ENCODE assay signal across 8 cellular contexts in the genomic region with DNA sequence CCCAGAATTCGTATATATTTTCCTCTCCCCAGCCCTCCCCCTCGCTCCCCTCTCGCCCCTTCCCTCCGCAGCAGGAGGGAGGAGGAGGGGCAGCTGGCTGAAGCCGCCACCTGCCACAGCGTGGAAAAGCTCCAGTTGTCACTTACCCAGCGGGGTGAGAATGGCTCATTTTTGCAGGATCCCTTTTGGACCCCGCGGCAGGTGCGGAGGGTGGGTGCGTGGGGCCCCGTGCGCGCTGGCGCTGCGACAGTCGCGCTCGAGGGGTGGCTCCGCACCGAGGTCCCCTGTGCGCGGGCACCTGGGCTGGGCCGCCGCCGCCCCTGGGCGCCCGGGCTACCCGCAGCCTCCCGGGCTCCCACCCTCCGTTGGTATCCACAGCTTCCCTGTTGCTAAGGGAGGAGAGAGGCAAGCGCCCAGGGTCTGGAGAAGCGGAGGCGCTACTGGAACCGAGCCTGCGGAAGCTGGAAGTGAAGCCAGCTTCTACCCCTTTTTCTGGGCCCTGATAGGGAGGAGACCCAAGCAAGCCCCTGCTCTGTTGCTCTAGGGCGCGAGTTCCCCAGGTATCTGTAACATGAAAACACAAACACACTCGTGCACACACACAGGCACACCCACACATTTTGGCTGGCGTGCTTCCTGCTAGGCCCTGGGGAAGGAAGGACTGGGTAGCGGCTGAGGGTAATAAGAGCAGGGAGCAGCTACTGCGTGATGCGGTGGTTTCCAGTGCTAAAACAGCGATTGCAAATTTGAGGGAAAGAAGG. TPM values are rescaled to one million over a fixed set of nuclear protein-coding genes. Genes with fewer than 3 reads are reported as not detected.
DNase-seq lines count a peak whose midpoint lies in the region; ATAC-seq and TF ChIP-seq lines count a peak whose summit lies in the region.

A gene with protein sequence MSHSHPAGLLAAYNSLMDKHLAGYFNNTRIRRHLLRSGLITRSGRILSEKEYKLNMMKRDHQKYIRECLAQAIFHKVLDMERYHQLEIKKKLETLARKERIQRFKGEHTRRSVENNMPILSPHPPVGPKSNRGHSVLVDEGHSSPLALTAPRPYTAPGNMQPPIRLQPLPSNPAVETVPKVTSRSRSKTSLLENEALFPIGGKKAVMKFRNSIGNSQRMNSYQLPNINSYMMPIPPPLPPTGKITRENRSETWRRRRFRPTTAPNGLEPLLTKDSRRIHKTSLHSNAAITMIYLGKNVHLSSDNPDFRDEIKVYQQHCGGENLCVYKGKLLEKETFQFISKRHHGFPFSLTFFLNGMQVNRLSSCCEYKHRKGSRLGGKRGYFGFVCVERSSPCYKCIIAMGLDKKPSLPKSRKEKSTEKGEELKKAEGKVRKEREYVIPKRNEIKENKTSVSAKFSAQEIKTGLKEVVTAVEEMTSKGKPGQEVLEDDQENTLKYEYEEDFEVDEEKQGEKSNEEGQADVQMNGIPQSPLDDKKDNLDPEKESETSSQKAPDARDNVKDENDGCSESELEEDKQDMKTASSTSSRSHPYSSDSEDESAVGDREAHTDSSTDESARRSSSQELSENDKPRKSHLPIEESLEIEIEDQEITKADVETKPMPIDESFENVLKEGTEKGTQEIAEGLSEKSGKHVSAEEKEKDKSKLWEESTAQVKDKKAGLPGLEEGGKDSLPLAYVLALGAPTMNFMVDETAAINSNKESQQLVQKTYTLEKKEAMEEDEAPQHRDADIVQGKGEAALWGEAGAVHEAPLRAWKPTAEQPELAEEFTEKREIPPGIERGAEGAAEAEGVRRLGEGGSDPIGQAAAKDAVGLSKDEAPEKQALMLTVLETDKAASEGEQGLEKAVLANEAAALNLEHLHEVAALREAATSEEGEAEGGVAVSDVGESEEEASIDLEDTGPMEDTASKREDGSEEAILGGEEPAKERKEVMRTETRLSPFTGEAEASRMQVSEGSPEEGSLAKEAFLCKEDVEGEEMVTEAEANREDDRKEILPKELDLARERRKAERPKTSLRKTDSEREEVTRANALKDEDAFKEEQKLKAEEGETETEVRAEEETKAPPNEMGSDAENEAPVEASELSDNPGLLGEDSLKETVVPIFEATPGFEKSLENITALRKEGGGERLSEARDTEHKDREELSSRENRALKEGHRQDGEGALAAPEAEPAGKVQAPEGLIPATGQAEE (N-terminal part only) (minus strand): TSS at position 442 of the 761 bp plus-strand sequence. CDS start 273 bp downstream, at position 169.

- no TSS peak for BruUV-seq in PC-3 (replicated peaks; lab: Mats Ljungman, UMichigan)

- H3K9me2 ChIP-seq in PC-3 (replicated peaks; ENCODE audit: low read length): no peaks in the 10 kb centered on the region

- H3K27me3 ChIP-seq in H9 (ENCODE audit: insufficient read depth, low read length): peaks cover 7% of the 10 kb centered on the region; the same call in 1 of the 2 replicates
- no peaks in the 10 kb centered on the region for H3K27me3 ChIP-seq in PC-3 (ENCODE audit: low read length)

- no peak within 1 kb of the TSS for H4K91ac ChIP-seq in H9 (ENCODE audit: insufficient read length, low read depth, low read length)

- peaks cover 12 to 14% of the 10 kb centered on the region in 2 experiments for H3K9me3 Mint-ChIP-seq in H9

- no peaks in the 10 kb centered on the region for H3K79me2 ChIP-seq in H9 (ENCODE audit: insufficient read depth, low read length)
- no peaks in the 10 kb centered on the region for H3K79me2 ChIP-seq in PC-3 (ENCODE audit: low read length)

- peak within 1 kb of the TSS; percentile 11; the same call in 1 of the 2 replicates for H3K4me3 ChIP-seq in GM08714 (ENCODE audit: low read length)
- peak within 1 kb of the TSS; percentile 9; the same call in 1 of the 2 replicates for H3K4me3 ChIP-seq in PC-3 (ENCODE audit: low read length)
- peak within 1 kb of the TSS; percentile 56 for H3K4me3 ChIP-seq in iPS-18c (ENCODE audit: insufficient read depth, low read depth, low read length)

- CTCF ChIA-PET in PC-3 (lab: Charles Lee): no interaction called here

- no peaks in the 10 kb centered on the region for H3K36me3 ChIP-seq in PC-3 (ENCODE audit: low read depth, low read length)

- peak within 1 kb of the TSS; percentile 48 for H3K4me2 ChIP-seq in H9 (ENCODE audit: insufficient read depth, insufficient read length, low read length)
- peak within 1 kb of the TSS; percentile 37; the same call in 1 of the 2 replicates for H3K4me2 ChIP-seq in PC-3 (ENCODE audit: low read length)

- H3K4ac ChIP-seq in H9 (ENCODE audit: low read depth, low read length): no peak within 1 kb of the TSS

- H3K18ac ChIP-seq in H9 (ENCODE audit: insufficient read length, low read depth, low read length): no peak within 1 kb of the TSS

- no peak within 1 kb of the TSS for H3K56ac ChIP-seq in H9 (ENCODE audit: insufficient read length, low read depth, low read length)

- no peaks in the 10 kb centered on the region for H3F3A ChIP-seq in PC-3 (ENCODE audit: low read length, unreplicated experiment)

- H2BK12ac ChIP-seq in H9 (ENCODE audit: insufficient read length, low read depth, low read length): no peak within 1 kb of the TSS

- H3K14ac ChIP-seq in H9 (ENCODE audit: insufficient read depth, low read length): no peak within 1 kb of the TSS

- peaks cover 5% of the 10 kb centered on the region; the same call in 1 of the 2 replicates for H3K4me1 ChIP-seq in H9 (ENCODE audit: insufficient read depth, low read length)
- H3K4me1 ChIP-seq in PC-3 (ENCODE audit: insufficient read depth, low read length): no peaks in the 10 kb centered on the region

- H3K23me2 ChIP-seq in H9 (ENCODE audit: insufficient read length, low read depth, low read length, poor library complexity, severe bottlenecking): peaks cover 6% of the 10 kb centered on the region

- no peak within 1 kb of the TSS for H3K23ac ChIP-seq in H9 (ENCODE audit: insufficient read length, low read depth, low read length)

- no CpG with 5 or more reads among the region's 44 CpGs for WGBS in H9 (ENCODE audit: extremely low coverage, insufficient read length, low lambda C conversion rate)

- peaks cover 4 to 7% (median 5%) of the 10 kb centered on the region in 3 experiments; a peak in 2 of 7 replicates for H3K36me3 Mint-ChIP-seq in H9 (ENCODE audit: insufficient read depth in 1 of 3, low read depth in 3 of 3)

- H2AK5ac ChIP-seq in H9 (ENCODE audit: insufficient read length, low read length): no peak within 1 kb of the TSS

- H3K79me1 ChIP-seq in H9 (ENCODE audit: insufficient read depth, low read depth, low read length, poor library complexity, severe bottlenecking): no peaks in the 10 kb centered on the region

- H2BK20ac ChIP-seq in H9 (ENCODE audit: low read depth, low read length, poor library complexity, severe bottlenecking): no peak within 1 kb of the TSS

- H3K9ac ChIP-seq in H9 (ENCODE audit: extremely low read depth, insufficient read length, low read length) (no peak within 1 kb of the TSS), PC-3 (ENCODE audit: low read length) (no peak within 1 kb of the TSS)

- H3K27ac ChIP-seq in H9 (ENCODE audit: insufficient read length, low read depth, low read length): no peak within 1 kb of the TSS
- H3K27ac ChIP-seq in PC-3 (ENCODE audit: low read length): no peak within 1 kb of the TSS

- H2BK15ac ChIP-seq in H9 (ENCODE audit: low read depth, low read length): no peak within 1 kb of the TSS

- intact Hi-C loops in PC-3 (cut with micrococcal nuclease): no loop called here

- peak within 1 kb of the TSS; percentile 50 to 55; a peak in 3 of 5 replicates for H3K4me3 Mint-ChIP-seq in H9

- H4K8ac ChIP-seq in H9 (replicated peaks; ENCODE audit: insufficient read length, low read depth, low read length): no peak within 1 kb of the TSS

- no peaks in the 10 kb centered on the region for H3K9me3 ChIP-seq in H9 (ENCODE audit: control insufficient read depth, low read depth, low read length)
- H3K9me3 ChIP-seq in PC-3 (ENCODE audit: low read length): 0 out of 2 replicates have a peak, but pooled peaks cover 3% of the 10 kb centered on the region
- no peaks in the 10 kb centered on the region for H3K9me3 ChIP-seq in iPS-18c (ENCODE audit: control insufficient read depth, insufficient read depth, low read length)

- DNase-seq in H9: peak; percentile 40
- no peak for DNase-seq in PC-3
- peak; percentile 53 for DNase-seq in superior temporal gyrus (ENCODE audit: extremely low spot score)
- no peak for DNase-seq in activated CD8-positive, alpha-beta memory T cell treated with anti-CD3 and anti-CD28 coated beads, Interleukin-2, amount 50 U/mL, for 4 hours
- DNase-seq in H4 (ENCODE audit: low spot score): no peak
- DNase-seq in GM19240 (ENCODE audit: insufficient read length, low spot score): no peak

- H3K27me3 Mint-ChIP-seq in H9 (ENCODE audit: low read depth): peaks cover 50% of the 10 kb centered on the region

- H4K5ac ChIP-seq in H9 (ENCODE audit: insufficient read length, low read depth, low read length): no peak within 1 kb of the TSS

- no peak for ATAC-seq in PC-3

- H3T11ph ChIP-seq in H9 (ENCODE audit: low read length): no peak within 1 kb of the TSS

- no peak within 1 kb of the TSS for H2BK5ac ChIP-seq in H9 (ENCODE audit: insufficient read length, low read length)

- H3K4me1 Mint-ChIP-seq in H9: peaks cover 17 to 18% of the 10 kb centered on the region in 2 experiments

- no peak within 1 kb of the TSS for H2BK120ac ChIP-seq in H9 (ENCODE audit: low read depth, low read length, poor library complexity, severe bottlenecking)

- no peak for TF ChIP-seq CTCF in H9 (conservative IDR thresholded peaks at IDR 0.05)
- TF ChIP-seq CTCF in PC-3 (conservative IDR thresholded peaks at IDR 0.05; ENCODE audit: low read depth, low read length): no peak

- POLR2A ChIA-PET in PC-3 (lab: Charles Lee; ENCODE audit: unreplicated experiment): no interaction called here

- no peaks in the 10 kb centered on the region for H4K20me1 ChIP-seq in H9 (ENCODE audit: control insufficient read depth, insufficient read depth, insufficient read length)
- H4K20me1 ChIP-seq in PC-3 (ENCODE audit: low read length): no peaks in the 10 kb centered on the region

- peak within 1 kb of the TSS in 1 of 3 experiments; percentile 40; a peak in 1 of 7 replicates for H3K27ac Mint-ChIP-seq in H9

- H2AFZ ChIP-seq in H9 (ENCODE audit: low read length) (peak within 1 kb of the TSS; percentile 73), PC-3 (ENCODE audit: low read length) (peak within 1 kb of the TSS; percentile 37; the same call in 1 of the 2 replicates)

RNA-seq across cellular contexts. Expression of the gene that starts here (rescaled TPM):
- total RNA-seq in H9 (2021) (not detected in 2 replicates), PC-3 (2014; rRNA removed) (not detected in 2 replicates)
- 0.29 TPM in 1 of 2 replicates, not detected in the other for total RNA-seq in H4 (2014; rRNA removed; shearing (Covaris generic))

Comparison
In these comparisons a context has a peak if more than half of its experiments do, and no peak if none do; other contexts are left out.
1. Peak in DNase-seq and H3K4me2 ChIP-seq in H9; RNA of the gene not detected or under 1 TPM.